16 cellular contexts compared by ENCODE assay signal in genomic region chr21:46503922-46504539, GRCh38. TPM values are rescaled to one million over a fixed set of nuclear protein-coding genes. Genes with fewer than 3 reads are reported as not detected.
DNase-seq lines count a peak whose midpoint lies in the region; ATAC-seq, FAIRE-seq and TF ChIP-seq lines count a peak whose summit lies in the region.
"Had no signal": no experiment of that assay in that cellular context is flagged by ENCODE, and none has a peak within 500 bp of the region (broad histone marks: within the 10 kb centered on the region; RNA-seq: fewer than 3 reads in every experiment).

No MANE protein-coding gene starts in this region.

- intact Hi-C loops in CD4-positive, alpha-beta T cell (cut with DNase I, micrococcal nuclease): loop anchor here in 1 of 2 experiments (5.0 kb wide), 1 partner anchor 48 kb away; no protein-coding TSS in a partner anchor

- CTCF ChIA-PET in CD4-positive, alpha-beta T cell (lab: Charles Lee): no interaction called here
- CTCF ChIA-PET in activated CD4-positive, alpha-beta memory T cell treated with anti-CD3 and anti-CD28 coated beads, Interleukin-2, amount 10 ng/mL, durations not matched to agents 7 days and 5 days (lab: Charles Lee): interaction anchor here (0.9 kb wide), 1 partner anchor 12 kb away, joined by 3 read pairs; no protein-coding TSS in a partner anchor

- FAIRE-seq in GM18507 (lab: Jason Lieb, UNC): peak; percentile 75
- FAIRE-seq: endometrium had no signal

- no peak for DNase-seq in CD4-positive, alpha-beta T cell
- DNase-seq in GM18507 (ENCODE audit: extremely low spot score, insufficient read length, low read depth) (peak; percentile 23), GDM1 (lab: John Stamatoyannopoulos, UW) (no peak), NCI-H2107 treated with DMSO at 0.1 percent for 48 hours (lab: John Stamatoyannopoulos, UW; ENCODE audit: unreplicated experiment) (no peak), HCEC 1CT (no peak), DMS 273 treated with DMSO at 0.1 percent for 48 hours (lab: John Stamatoyannopoulos, UW) (no peak)
- DNase-seq in activated CD4-positive, alpha-beta memory T cell treated with anti-CD3 and anti-CD28 coated beads, Interleukin-2, amount 10 ng/mL, durations not matched to agents 7 days and 5 days: no peak
- DNase-seq: activated CD4-positive, alpha-beta T cell treated with anti-CD3 and anti-CD28 coated beads for 4 hours; C1 segment of cervical spinal cord; left colon; NCI-H2081; right cardiac atrium had no signal

- no peaks in the 10 kb centered on the region for H3K9me3 Mint-ChIP-seq in CD4-positive, alpha-beta T cell
- H3K9me3 Mint-ChIP-seq in activated CD4-positive, alpha-beta memory T cell treated with anti-CD3 and anti-CD28 coated beads, Interleukin-2, amount 10 ng/mL, durations not matched to agents 7 days and 5 days: no peaks in the 10 kb centered on the region
- H3K9me3 Mint-ChIP-seq: nephron had no signal

- no peaks in the 10 kb centered on the region for H3K27me3 Mint-ChIP-seq in CD4-positive, alpha-beta T cell
- H3K27me3 Mint-ChIP-seq in activated CD4-positive, alpha-beta memory T cell treated with anti-CD3 and anti-CD28 coated beads, Interleukin-2, amount 10 ng/mL, durations not matched to agents 7 days and 5 days: no peaks in the 10 kb centered on the region

- peaks cover 27% of the 10 kb centered on the region for H3K4me1 Mint-ChIP-seq in CD4-positive, alpha-beta T cell (ENCODE audit: low read depth)
- H3K4me1 Mint-ChIP-seq in activated CD4-positive, alpha-beta memory T cell treated with anti-CD3 and anti-CD28 coated beads, Interleukin-2, amount 10 ng/mL, durations not matched to agents 7 days and 5 days: peaks cover 56% of the 10 kb centered on the region
- H3K4me1 Mint-ChIP-seq: nephron had no signal

- no peaks in the 10 kb centered on the region for H3K27me3 ChIP-seq in CD4-positive, alpha-beta T cell (ENCODE audit: control insufficient read depth, insufficient read depth, low read length)
- H3K27me3 ChIP-seq: breast epithelium had no signal

- POLR2A ChIA-PET in CD4-positive, alpha-beta T cell (lab: Charles Lee): no interaction called here
- POLR2A ChIA-PET in activated CD4-positive, alpha-beta memory T cell treated with anti-CD3 and anti-CD28 coated beads, Interleukin-2, amount 10 ng/mL, durations not matched to agents 7 days and 5 days (lab: Charles Lee): no interaction called here

- no peak overlapping the region for H3K4me3 Mint-ChIP-seq in CD4-positive, alpha-beta T cell
- H3K4me3 Mint-ChIP-seq in activated CD4-positive, alpha-beta memory T cell treated with anti-CD3 and anti-CD28 coated beads, Interleukin-2, amount 10 ng/mL, durations not matched to agents 7 days and 5 days: no peak overlapping the region
- H3K4me3 Mint-ChIP-seq: nephron had no signal

- ATAC-seq in CD4-positive, alpha-beta T cell (ENCODE audit: poor library complexity): no peak
- ATAC-seq in HG02798 (IDR thresholded peaks at IDR 0.05; ENCODE audit: poor library complexity, unreplicated experiment): peak; percentile 59
- ATAC-seq: left colon, right cardiac atrium had no signal

- peak overlapping the region; percentile 39 for H3K27ac Mint-ChIP-seq in CD4-positive, alpha-beta T cell
- peak overlapping the region; percentile 34 for H3K27ac Mint-ChIP-seq in activated CD4-positive, alpha-beta memory T cell treated with anti-CD3 and anti-CD28 coated beads, Interleukin-2, amount 10 ng/mL, durations not matched to agents 7 days and 5 days
- H3K27ac Mint-ChIP-seq: nephron had no signal

- no peaks in the 10 kb centered on the region for H3K9me3 ChIP-seq in CD4-positive, alpha-beta T cell (ENCODE audit: control insufficient read depth, low read length)
- H3K9me3 ChIP-seq: breast epithelium had no signal

- TF ChIP-seq CTCF in CD4-positive, alpha-beta T cell (IDR thresholded peaks at IDR 0.05): no peak

- H3K36me3 Mint-ChIP-seq in CD4-positive, alpha-beta T cell (ENCODE audit: low read depth): peaks cover 71% of the 10 kb centered on the region
- H3K36me3 Mint-ChIP-seq in activated CD4-positive, alpha-beta memory T cell treated with anti-CD3 and anti-CD28 coated beads, Interleukin-2, amount 10 ng/mL, durations not matched to agents 7 days and 5 days (ENCODE audit: low read depth): peaks cover 49% of the 10 kb centered on the region

- H3K27ac ChIP-seq in CD4-positive, alpha-beta T cell (ENCODE audit: low read depth, low read length): no peak overlapping the region
- H3K27ac ChIP-seq: breast epithelium had no signal

RNA-seq across cellular contexts. Expression of gene DIP2A, which starts 45.3 kb away (rescaled TPM):
- 10 to 100 TPM; 61.2 to 66.1 TPM for total RNA-seq in CD4-positive, alpha-beta T cell
- total RNA-seq in activated CD4-positive, alpha-beta memory T cell treated with anti-CD3 and anti-CD28 coated beads, Interleukin-2, amount 10 ng/mL, durations not matched to agents 7 days and 5 days: 10 to 100 TPM; 52.9 to 53.2 TPM
